ENCODE assay signal across 19 cellular contexts in the genomic region with DNA sequence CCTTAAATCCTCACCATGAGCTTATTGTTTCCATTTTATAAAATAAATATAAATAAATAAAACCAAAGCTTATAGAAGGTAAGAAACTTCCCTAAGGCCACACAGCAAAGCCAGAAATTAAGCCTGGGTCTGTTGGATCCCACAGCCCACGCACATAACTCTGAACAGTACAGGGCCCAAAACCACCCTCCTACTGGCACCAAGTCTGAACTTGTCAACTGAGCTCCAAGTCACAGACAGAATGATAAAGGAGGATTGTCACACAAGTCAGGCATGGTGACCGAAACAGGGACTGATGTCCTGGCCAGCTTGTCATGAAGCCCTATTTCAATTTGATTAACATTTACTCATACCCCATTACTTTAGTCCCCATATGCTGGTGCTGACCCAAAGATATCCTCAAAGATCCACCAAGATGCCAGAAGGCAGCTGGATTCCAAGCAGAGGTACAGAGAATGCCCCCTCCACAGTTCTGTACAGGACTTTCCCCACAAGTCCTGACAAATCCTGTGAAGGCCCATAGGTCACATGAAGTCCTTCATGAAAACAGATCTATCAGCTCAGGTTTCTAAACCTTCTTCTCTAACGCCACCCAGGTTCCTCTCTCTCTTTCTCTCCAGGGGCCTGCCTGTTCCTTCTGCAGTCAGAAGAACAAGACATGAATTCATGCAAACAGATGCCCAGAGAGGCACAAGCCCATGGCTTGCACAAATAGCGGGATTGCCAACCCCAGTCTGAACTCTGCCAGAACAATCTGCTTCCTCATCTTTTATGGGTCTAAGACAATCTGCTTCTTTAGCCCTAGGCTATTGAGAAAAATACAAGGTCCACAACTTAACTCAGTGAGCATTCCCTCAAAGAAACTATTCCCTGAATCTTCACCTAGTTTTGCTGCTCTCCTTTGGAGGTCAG.
A peak's percentile ranks its signal among the peaks of the same experiment; 100 is the strongest.
DNase-seq lines count a peak whose midpoint lies in the region; ATAC-seq, FAIRE-seq and TF ChIP-seq lines count a peak whose summit lies in the region.
"Had no signal": no experiment of that assay in that cellular context is flagged by ENCODE, and none has a peak within 500 bp of the region (broad histone marks: within the 10 kb centered on the region; RNA-seq: fewer than 3 reads in every experiment).

No MANE protein-coding gene starts in this region.

- no peak overlapping the region for H3K23ac ChIP-seq in H9 (ENCODE audit: insufficient read length, low read depth, low read length)

- dilution Hi-C loops in keratinocyte (cut with MboI; ENCODE audit: extremely low pct_ligation_motif_present, low sequenced_read_pairs): no loop called here

- CTCF ChIA-PET in MCF 10A (lab: Yijun Ruan, JAX): interaction anchor here (0.6 to 2.0 kb wide), 4 partner anchors 10 to 200 kb away, joined by 3 to 7 read pairs (median 4); no protein-coding TSS in a partner anchor

- H3K79me2 ChIP-seq in H9 (ENCODE audit: insufficient read depth, low read length): no peaks in the 10 kb centered on the region
- peaks cover 3% of the 10 kb centered on the region for H3K79me2 ChIP-seq in keratinocyte (ENCODE audit: control insufficient read depth, insufficient read depth, low read length)
- H3K79me2 ChIP-seq in smooth muscle cell (ENCODE audit: low read depth): peaks cover 87% of the 10 kb centered on the region

- no peak overlapping the region for H3K14ac ChIP-seq in H9 (ENCODE audit: insufficient read depth, low read length)

- peaks cover 15 to 18% (median 18%) of the 10 kb centered on the region in 3 experiments; a peak in 6 of 7 replicates for H3K36me3 Mint-ChIP-seq in H9 (ENCODE audit: insufficient read depth in 1 of 3, low read depth in 3 of 3)
- peaks cover 21% of the 10 kb centered on the region for H3K36me3 Mint-ChIP-seq in MCF 10A (ENCODE audit: insufficient read depth, unreplicated experiment)
- H3K36me3 Mint-ChIP-seq: activated naive CD8-positive, alpha-beta T cell treated with anti-CD3 and anti-CD28 coated beads for 36 hours; stimulated activated naive B cell treated with anti-CD40 and anti-IgM and Interleukin-4, amounts not matched to agents 10 μg/mL and 1 μg/mL and 100 μg/mL, for 72 hours had no signal

- ATAC-seq in HG02678 (IDR thresholded peaks at IDR 0.05; ENCODE audit: unreplicated experiment): no peak
- ATAC-seq: activated CD8-positive, alpha-beta T cell treated with anti-CD3 and anti-CD28 coated beads, Interleukin-2, amount 10 ng/mL, durations not matched to agents 7 days and 5 days; stimulated activated naive B cell treated with anti-CD40 and anti-IgM and Interleukin-4, amounts not matched to agents 10 μg/mL and 1 μg/mL and 100 μg/mL, for 72 hours had no signal

- H3K27ac Mint-ChIP-seq in H9: peak overlapping the region in 2 of 3 experiments; percentile 25 to 54; a peak in 3 of 7 replicates
- peak overlapping the region; percentile 67 for H3K27ac Mint-ChIP-seq in MCF 10A (ENCODE audit: low read depth, unreplicated experiment)
- H3K27ac Mint-ChIP-seq: activated CD8-positive, alpha-beta T cell treated with anti-CD3 and anti-CD28 coated beads, Interleukin-2, amount 10 ng/mL, durations not matched to agents 7 days and 5 days; activated naive CD8-positive, alpha-beta T cell treated with anti-CD3 and anti-CD28 coated beads for 36 hours; stimulated activated naive B cell treated with anti-CD40 and anti-IgM and Interleukin-4, amounts not matched to agents 10 μg/mL and 1 μg/mL and 100 μg/mL, for 72 hours had no signal

- POLR2A ChIA-PET in MCF 10A (lab: Yijun Ruan, JAX): interaction anchor here (0.6 to 2.0 kb wide), 11 partner anchors 9 to 384 kb away, joined by 3 to 9 read pairs (median 4); no protein-coding TSS in a partner anchor

- H3K4me1 Mint-ChIP-seq in H9 (peaks cover 9 to 17% of the 10 kb centered on the region in 2 experiments; a peak in 3 of 4 replicates), MCF 10A (ENCODE audit: insufficient read depth, unreplicated experiment) (peaks cover 26% of the 10 kb centered on the region)
- H3K4me1 Mint-ChIP-seq: activated naive CD8-positive, alpha-beta T cell treated with anti-CD3 and anti-CD28 coated beads for 36 hours had no signal

- H3K79me1 ChIP-seq in H9 (ENCODE audit: insufficient read depth, low read depth, low read length, poor library complexity, severe bottlenecking): no peaks in the 10 kb centered on the region

- no peak overlapping the region for H2BK5ac ChIP-seq in H9 (ENCODE audit: insufficient read length, low read length)

- H2AFZ ChIP-seq in H9 (ENCODE audit: low read length) (no peak overlapping the region), keratinocyte (ENCODE audit: control insufficient read depth, low read length) (no peak overlapping the region), smooth muscle cell (ENCODE audit: low read depth) (no peak overlapping the region)

- TF ChIP-seq CTCF in H9 (conservative IDR thresholded peaks at IDR 0.05) (no peak), MCF 10A (IDR thresholded peaks at IDR 0.05; ENCODE audit: unreplicated experiment) (no peak), keratinocyte (optimal IDR thresholded peaks at IDR 0.05 in 1 of 3, IDR thresholded peaks at IDR 0.05 in 1 of 3, conservative IDR thresholded peaks at IDR 0.05 in 1 of 3; ENCODE audit: extremely low read depth in 1 of 3, insufficient read depth in 2 of 3, low read length in 3 of 3) (no peak), smooth muscle cell (IDR thresholded peaks at IDR 0.05; ENCODE audit: borderline replicate concordance, insufficient read depth, poor library complexity, severe bottlenecking) (no peak)

- no peak overlapping the region for H2AK5ac ChIP-seq in H9 (ENCODE audit: insufficient read length, low read length)

- no TSS peak for BruUV-seq in MCF 10A (replicated peaks; lab: Mats Ljungman, UMichigan)

- no peak overlapping the region for H3K18ac ChIP-seq in H9 (ENCODE audit: insufficient read length, low read depth, low read length)

- H3K4me3 ChIP-seq in keratinocyte (ENCODE audit: control insufficient read depth in 2 of 3, extremely low read depth in 1 of 3, insufficient read depth in 2 of 3, low read depth in 1 of 3, low read length in 3 of 3): no peak overlapping the region
- H3K4me3 ChIP-seq in smooth muscle cell: no peak overlapping the region
- H3K4me3 ChIP-seq: right atrium auricular region, transverse colon had no signal

- H4K8ac ChIP-seq in H9 (replicated peaks; ENCODE audit: insufficient read length, low read depth, low read length): no peak overlapping the region

- no peak overlapping the region for H3K4ac ChIP-seq in H9 (ENCODE audit: low read depth, low read length)

- peak; percentile 58 for FAIRE-seq in keratinocyte (lab: Jason Lieb, UNC)
- no peak for FAIRE-seq in H54 (lab: Jason Lieb, UNC)

- H3K36me3 ChIP-seq in keratinocyte (ENCODE audit: control insufficient read depth in 2 of 2, extremely low read depth in 1 of 2, insufficient read depth in 2 of 2, low read length in 2 of 2): no peaks in the 10 kb centered on the region
- H3K36me3 ChIP-seq in smooth muscle cell (ENCODE audit: low read depth): no peaks in the 10 kb centered on the region
- H3K36me3 ChIP-seq: right atrium auricular region, transverse colon had no signal

- H3K4me2 ChIP-seq in H9 (ENCODE audit: insufficient read depth, insufficient read length, low read length): no peak overlapping the region
- peak overlapping the region; percentile 26 for H3K4me2 ChIP-seq in keratinocyte (ENCODE audit: control insufficient read depth, extremely low read depth, insufficient read depth, low read depth, low read length)
- no peak overlapping the region for H3K4me2 ChIP-seq in smooth muscle cell

- H3K4me3 Mint-ChIP-seq in H9 (no peak overlapping the region), MCF 10A (ENCODE audit: unreplicated experiment) (no peak overlapping the region)
- H3K4me3 Mint-ChIP-seq: activated CD8-positive, alpha-beta T cell treated with anti-CD3 and anti-CD28 coated beads, Interleukin-2, amount 10 ng/mL, durations not matched to agents 7 days and 5 days; activated naive CD8-positive, alpha-beta T cell treated with anti-CD3 and anti-CD28 coated beads for 36 hours; stimulated activated naive B cell treated with anti-CD40 and anti-IgM and Interleukin-4, amounts not matched to agents 10 μg/mL and 1 μg/mL and 100 μg/mL, for 72 hours had no signal

- H2BK15ac ChIP-seq in H9 (ENCODE audit: low read depth, low read length): no peak overlapping the region

- H2BK20ac ChIP-seq in H9 (ENCODE audit: low read depth, low read length, poor library complexity, severe bottlenecking): no peak overlapping the region

- no peak overlapping the region for H3T11ph ChIP-seq in H9 (ENCODE audit: low read length)

- H2BK12ac ChIP-seq in H9 (ENCODE audit: insufficient read length, low read depth, low read length): no peak overlapping the region

- WGBS in H9 (ENCODE audit: extremely low coverage, insufficient read length, low lambda C conversion rate): no CpG with 5 or more reads among the region's 4 CpGs
- WGBS in smooth muscle cell (ENCODE audit: low lambda C conversion rate): 78% methylated on average over 4 of the region's 4 CpGs

- no peak overlapping the region for H2BK120ac ChIP-seq in H9 (ENCODE audit: low read depth, low read length, poor library complexity, severe bottlenecking)

- H3K9me3 ChIP-seq in H9 (ENCODE audit: control insufficient read depth, low read depth, low read length) (no peaks in the 10 kb centered on the region), keratinocyte (ENCODE audit: control insufficient read depth, low read depth, low read length) (no peaks in the 10 kb centered on the region), smooth muscle cell (replicated peaks; ENCODE audit: low read depth) (no peaks in the 10 kb centered on the region)
- H3K9me3 ChIP-seq: right atrium auricular region, transverse colon had no signal

- H3K23me2 ChIP-seq in H9 (ENCODE audit: insufficient read length, low read depth, low read length, poor library complexity, severe bottlenecking): no peaks in the 10 kb centered on the region

- H4K91ac ChIP-seq in H9 (ENCODE audit: insufficient read length, low read depth, low read length): no peak overlapping the region

- TF ChIP-seq POLR2A in H54 (IDR thresholded peaks at IDR 0.05; ENCODE audit: low read depth, low read length): no peak

- no peak overlapping the region for H3K9ac ChIP-seq in H9 (ENCODE audit: extremely low read depth, insufficient read length, low read length)
- H3K9ac ChIP-seq in keratinocyte (ENCODE audit: control insufficient read depth, extremely low read depth, insufficient read depth, low read length): no peak overlapping the region
- no peak overlapping the region for H3K9ac ChIP-seq in smooth muscle cell (ENCODE audit: low read depth)

- H3K27me3 Mint-ChIP-seq in H9 (ENCODE audit: low read depth) (no peaks in the 10 kb centered on the region), MCF 10A (ENCODE audit: insufficient read depth, unreplicated experiment) (no peaks in the 10 kb centered on the region)
- H3K27me3 Mint-ChIP-seq: activated naive CD8-positive, alpha-beta T cell treated with anti-CD3 and anti-CD28 coated beads for 36 hours had no signal

- H3K9me3 Mint-ChIP-seq in H9 (no peaks in the 10 kb centered on the region), MCF 10A (ENCODE audit: unreplicated experiment) (no peaks in the 10 kb centered on the region)
- H3K9me3 Mint-ChIP-seq: activated naive CD8-positive, alpha-beta T cell treated with anti-CD3 and anti-CD28 coated beads for 36 hours had no signal

- no peaks in the 10 kb centered on the region for H4K20me1 ChIP-seq in H9 (ENCODE audit: control insufficient read depth, insufficient read depth, insufficient read length)
- no peaks in the 10 kb centered on the region for H4K20me1 ChIP-seq in keratinocyte (ENCODE audit: control insufficient read depth, extremely low read depth, insufficient read depth, low read length)
- peaks cover 100% of the 10 kb centered on the region for H4K20me1 ChIP-seq in smooth muscle cell (ENCODE audit: low read depth)

- no peak overlapping the region for H3K27ac ChIP-seq in H9 (ENCODE audit: insufficient read length, low read depth, low read length)
- no peak overlapping the region for H3K27ac ChIP-seq in keratinocyte (ENCODE audit: control insufficient read depth, insufficient read depth, low read length)
- peak overlapping the region; percentile 30 for H3K27ac ChIP-seq in smooth muscle cell (ENCODE audit: low read depth)
- H3K27ac ChIP-seq: epithelial cell of prostate, right atrium auricular region had no signal

- H3K9me1 ChIP-seq in keratinocyte (ENCODE audit: control insufficient read depth, extremely low read depth, insufficient read depth, low read length): peaks cover 2% of the 10 kb centered on the region

- no peak overlapping the region for H3K56ac ChIP-seq in H9 (ENCODE audit: insufficient read length, low read depth, low read length)

- no peak for DNase-seq in H9
- no peak for DNase-seq in MCF 10A (ENCODE audit: unreplicated experiment)
- no peak for DNase-seq in keratinocyte (ENCODE audit: low read depth, low spot score)
- DNase-seq in smooth muscle cell (lab: John Stamatoyannopoulos, UW; ENCODE audit: unreplicated experiment): no peak
- no peak for DNase-seq in NCI-H510A (lab: John Stamatoyannopoulos, UW)
- no peak for DNase-seq in NCI-H748 treated with DMSO at 0.1 percent for 48 hours (lab: John Stamatoyannopoulos, UW)
- DNase-seq in H54 (ENCODE audit: insufficient read length, low spot score): no peak
- DNase-seq: activated CD8-positive, alpha-beta T cell treated with anti-CD3 and anti-CD28 coated beads, Interleukin-2, amount 10 ng/mL, durations not matched to agents 7 days and 5 days; activated naive CD8-positive, alpha-beta T cell treated with anti-CD3 and anti-CD28 coated beads for 36 hours; COR-L47; dermis blood vessel endothelial cell; NCI-H1092 treated with DMSO at 0.1 percent for 48 hours; NCI-H524; Right ventricle myocardium superior; stimulated activated naive B cell treated with anti-CD40 and anti-IgM and Interleukin-4, amounts not matched to agents 10 μg/mL and 1 μg/mL and 100 μg/mL, for 72 hours; transverse colon had no signal

- H3K4me1 ChIP-seq in H9 (ENCODE audit: insufficient read depth, low read length): no peaks in the 10 kb centered on the region
- peaks cover 13% of the 10 kb centered on the region for H3K4me1 ChIP-seq in keratinocyte (ENCODE audit: control insufficient read depth, extremely low read depth, insufficient read depth, low read length)
- peaks cover 8% of the 10 kb centered on the region for H3K4me1 ChIP-seq in smooth muscle cell (ENCODE audit: low read depth)
- H3K4me1 ChIP-seq: right atrium auricular region had no signal

- H3F3A ChIP-seq in smooth muscle cell (ENCODE audit: low read depth): no peaks in the 10 kb centered on the region

- no peak overlapping the region for H4K5ac ChIP-seq in H9 (ENCODE audit: insufficient read length, low read depth, low read length)

- intact Hi-C loops in MCF 10A (cut with micrococcal nuclease): no loop called here

- H3K27me3 ChIP-seq in H9 (ENCODE audit: insufficient read depth, low read length) (no peaks in the 10 kb centered on the region), keratinocyte (ENCODE audit: control insufficient read depth, extremely low read depth, insufficient read depth, low read length) (no peaks in the 10 kb centered on the region), smooth muscle cell (ENCODE audit: low read depth) (no peaks in the 10 kb centered on the region)
- H3K27me3 ChIP-seq: right atrium auricular region, transverse colon had no signal
